ENCODE assay signal across 9 cellular contexts in the genomic region with DNA sequence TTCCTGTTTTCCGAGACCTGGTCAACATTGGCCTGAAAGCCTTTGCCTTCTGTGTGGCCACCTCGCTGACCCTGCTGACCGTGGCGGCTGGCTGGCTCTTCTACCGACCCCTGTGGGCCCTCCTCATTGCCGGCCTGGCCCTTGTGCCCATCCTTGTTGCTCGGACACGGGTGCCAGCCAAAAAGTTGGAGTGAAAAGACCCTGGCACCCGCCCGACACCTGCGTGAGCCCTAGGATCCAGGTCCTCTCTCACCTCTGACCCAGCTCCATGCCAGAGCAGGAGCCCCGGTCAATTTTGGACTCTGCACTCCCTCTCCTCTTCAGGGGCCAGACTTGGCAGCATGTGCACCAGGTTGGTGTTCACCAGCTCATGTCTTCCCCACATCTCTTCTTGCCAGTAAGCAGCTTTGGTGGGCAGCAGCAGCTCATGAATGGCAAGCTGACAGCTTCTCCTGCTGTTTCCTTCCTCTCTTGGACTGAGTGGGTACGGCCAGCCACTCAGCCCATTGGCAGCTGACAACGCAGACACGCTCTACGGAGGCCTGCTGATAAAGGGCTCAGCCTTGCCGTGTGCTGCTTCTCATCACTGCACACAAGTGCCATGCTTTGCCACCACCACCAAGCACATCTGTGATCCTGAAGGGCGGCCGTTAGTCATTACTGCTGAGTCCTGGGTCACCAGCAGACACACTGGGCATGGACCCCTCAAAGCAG. TPM values are rescaled to one million over a fixed set of nuclear protein-coding genes. Genes with fewer than 3 reads are reported as not detected.
DNase-seq lines count a peak whose midpoint lies in the region; ATAC-seq and TF ChIP-seq lines count a peak whose summit lies in the region.
"Had no signal": no experiment of that assay in that cellular context is flagged by ENCODE, and none has a peak within 500 bp of the region (broad histone marks: within the 10 kb centered on the region; RNA-seq: fewer than 3 reads in every experiment).

No MANE protein-coding gene starts in this region.

- DNase-seq in HFFc6, result no peak
- no peak for DNase-seq in activated naive CD4-positive, alpha-beta T cell treated with anti-CD3 and anti-CD28 coated beads, Interleukin-2, amount 50 U/mL, for 72 hours (ENCODE audit: low spot score in 2 of 2)
- DNase-seq in left ventricle myocardium superior, result peak; percentile 72
- no peak for DNase-seq in HuH-7.5 (ENCODE audit: low spot score)
- no peak for DNase-seq in NCI-H2196 (lab: John Stamatoyannopoulos, UW; ENCODE audit: unreplicated experiment)
- no peak for DNase-seq in MG63

- intact Hi-C loops in left ventricle myocardium superior (cut with micrococcal nuclease), result no loop called here

- H3K36me3 ChIP-seq in skeletal muscle tissue (ENCODE audit: control insufficient read depth in 3 of 3, insufficient read depth in 3 of 3, low read length in 3 of 3), result peaks cover 34 to 48% (median 45%) of the 10 kb centered on the region in 3 donors
- H3K36me3 ChIP-seq in MG63, result peaks cover 17% of the 10 kb centered on the region

- no peak for ATAC-seq in activated naive CD4-positive, alpha-beta T cell treated with anti-CD3 and anti-CD28 coated beads, Interleukin-2, amount 50 U/mL, for 72 hours
- ATAC-seq in left ventricle myocardium superior, result peak; percentile 70
- ATAC-seq in GM21825 (IDR thresholded peaks at IDR 0.05; ENCODE audit: unreplicated experiment), result no peak

- peak overlapping the region; percentile 84; the same call in 1 of the 2 replicates for H3K4me3 Mint-ChIP-seq in HFFc6
- H3K4me3 Mint-ChIP-seq: mesothelial cell of epicardium had no signal

- peak overlapping the region; percentile 23 for H3K27ac ChIP-seq in skeletal muscle tissue (ENCODE audit: low read depth, low read length)

- peak overlapping the region; percentile 99 for H3K27ac Mint-ChIP-seq in HFFc6
- peak overlapping the region; percentile 71 to 94 for H3K27ac Mint-ChIP-seq in activated naive CD4-positive, alpha-beta T cell treated with anti-CD3 and anti-CD28 coated beads, Interleukin-2, amount 50 U/mL, for 72 hours

- H3K9me3 Mint-ChIP-seq in HFFc6, result no peaks in the 10 kb centered on the region
- H3K9me3 Mint-ChIP-seq in activated naive CD4-positive, alpha-beta T cell treated with anti-CD3 and anti-CD28 coated beads, Interleukin-2, amount 50 U/mL, for 72 hours, result no peaks in the 10 kb centered on the region
- H3K9me3 Mint-ChIP-seq: mesothelial cell of epicardium had no signal

- no peak overlapping the region for H3K9ac ChIP-seq in skeletal muscle tissue (ENCODE audit: low read depth in 1 of 3, low read length in 3 of 3)

- peaks cover 70% of the 10 kb centered on the region for H3K4me1 Mint-ChIP-seq in HFFc6 (ENCODE audit: low read depth)

- peaks cover 43 to 65% (median 50%) of the 10 kb centered on the region in 3 donors for H3K4me1 ChIP-seq in skeletal muscle tissue (ENCODE audit: control insufficient read depth in 3 of 3, insufficient read depth in 3 of 3, low read length in 3 of 3)

- no peak for TF ChIP-seq CTCF in HFFc6 (IDR thresholded peaks at IDR 0.05)

- H3K27me3 Mint-ChIP-seq in HFFc6 (ENCODE audit: insufficient read depth), result peaks cover 6% of the 10 kb centered on the region

- no peak overlapping the region for H3K4me3 ChIP-seq in skeletal muscle tissue (ENCODE audit: low read length in 3 of 3)
- H3K4me3 ChIP-seq in MG63, result no peak overlapping the region

- H3K9me3 ChIP-seq in skeletal muscle tissue (ENCODE audit: control insufficient read depth in 3 of 3, low read length in 3 of 3), result no peaks in the 10 kb centered on the region
- no peaks in the 10 kb centered on the region for H3K9me3 ChIP-seq in MG63

- peaks cover 41% of the 10 kb centered on the region for H3K36me3 Mint-ChIP-seq in HFFc6 (ENCODE audit: low read depth)
- H3K36me3 Mint-ChIP-seq in activated naive CD4-positive, alpha-beta T cell treated with anti-CD3 and anti-CD28 coated beads, Interleukin-2, amount 50 U/mL, for 72 hours, result peaks cover 7 to 17% of the 10 kb centered on the region in 2 donors

- H3K27me3 ChIP-seq in skeletal muscle tissue (ENCODE audit: control insufficient read depth in 3 of 3, insufficient read depth in 3 of 3, low read length in 3 of 3) (no peaks in the 10 kb centered on the region), MG63 (no peaks in the 10 kb centered on the region)

RNA-seq across cellular contexts. Expression of gene TMEM43, which starts 16.9 kb away (rescaled TPM):
- 10 to 100 TPM; 73.3 to 90.8 (median 80.7) TPM for total RNA-seq in HFFc6 (2021; fragmentation: NEBNext Ultra II Directional; extraction: Animal tissue kit (Norgen Biotek cat#: 25700))
- total RNA-seq in activated naive CD4-positive, alpha-beta T cell treated with anti-CD3 and anti-CD28 coated beads, Interleukin-2, amount 50 U/mL, for 72 hours, result 10 to 100 TPM; 17.5 to 37.1 TPM
- total RNA-seq in left ventricle myocardium superior (29.5 TPM), skeletal muscle tissue (39.7 TPM)
- 97.6 and 97.8 TPM in 2 replicates for total RNA-seq in MG63 (2014; rRNA removed; shearing (Covaris generic); ENCODE audit: low replicate concordance)

RNA-seq across cellular contexts. Expression of gene CHCHD4, which starts 17.1 kb away (rescaled TPM):
- total RNA-seq in HFFc6 (2021; fragmentation: NEBNext Ultra II Directional; extraction: Animal tissue kit (Norgen Biotek cat#: 25700)), result 10 to 100 TPM in 3 of 6 experiments, 1 to 10 TPM in 3; 9.4 to 12.0 (median 10.1) TPM
- total RNA-seq in activated naive CD4-positive, alpha-beta T cell treated with anti-CD3 and anti-CD28 coated beads, Interleukin-2, amount 50 U/mL, for 72 hours, result 10 to 100 TPM; 10.0 to 23.2 TPM
- total RNA-seq in left ventricle myocardium superior (36.8 TPM), skeletal muscle tissue (12.5 TPM)
- 22.0 and 24.3 TPM in 2 replicates for total RNA-seq in MG63 (2014; rRNA removed; shearing (Covaris generic); ENCODE audit: low replicate concordance)

RNA-seq across cellular contexts. Expression of gene XPC, which starts 36.6 kb away (rescaled TPM):
- 10 to 100 TPM; 38.7 to 40.3 (median 39.5) TPM for total RNA-seq in HFFc6 (2021; fragmentation: NEBNext Ultra II Directional; extraction: Animal tissue kit (Norgen Biotek cat#: 25700))
- 10 to 100 TPM; 24.5 to 51.4 TPM for total RNA-seq in activated naive CD4-positive, alpha-beta T cell treated with anti-CD3 and anti-CD28 coated beads, Interleukin-2, amount 50 U/mL, for 72 hours
- total RNA-seq in left ventricle myocardium superior, result 7.9 TPM
- 14.6 TPM for total RNA-seq in skeletal muscle tissue
- total RNA-seq in MG63 (2014; rRNA removed; shearing (Covaris generic); ENCODE audit: low replicate concordance), result 8.2 and 12.0 TPM in 2 replicates

RNA-seq across cellular contexts. Expression of gene LSM3, which starts 36.9 kb away (rescaled TPM):
- total RNA-seq in HFFc6 (2021; fragmentation: NEBNext Ultra II Directional; extraction: Animal tissue kit (Norgen Biotek cat#: 25700)), result 10 to 100 TPM; 15.5 to 21.1 (median 18.7) TPM
- 10 to 100 TPM; 20.5 to 24.5 TPM for total RNA-seq in activated naive CD4-positive, alpha-beta T cell treated with anti-CD3 and anti-CD28 coated beads, Interleukin-2, amount 50 U/mL, for 72 hours
- total RNA-seq in left ventricle myocardium superior, result 15.7 TPM
- 14.6 TPM for total RNA-seq in skeletal muscle tissue
- total RNA-seq in MG63 (2014; rRNA removed; shearing (Covaris generic); ENCODE audit: low replicate concordance), result 19.7 and 27.5 TPM in 2 replicates
